ENCODE assay signal across 26 cellular contexts in the genomic region with DNA sequence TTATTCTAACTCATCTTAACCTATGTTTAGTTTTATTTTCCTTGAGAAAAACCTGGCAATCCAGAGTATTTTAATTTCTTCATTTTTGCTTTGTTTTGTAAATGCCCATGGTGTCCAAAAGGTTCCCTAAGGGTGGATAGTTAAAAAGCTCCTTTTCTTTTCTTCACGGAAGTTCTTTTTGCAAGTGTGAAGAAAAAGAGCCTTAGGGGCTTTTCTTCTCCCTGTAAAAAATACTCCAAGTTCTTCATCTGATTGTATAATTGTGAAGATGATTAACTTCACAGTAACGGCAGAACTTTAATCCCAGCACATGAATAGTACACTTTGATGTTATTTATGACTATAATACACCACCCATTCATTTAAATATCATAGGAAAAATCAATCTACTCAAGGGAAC.
"Had no signal": no experiment of that assay in that cellular context is flagged by ENCODE, and none has a peak within 500 bp of the region (broad histone marks: within the 10 kb centered on the region; RNA-seq: fewer than 3 reads in every experiment).

No MANE protein-coding gene starts in this region.

- DNase-seq: hypothalamus; islet precursor cell; left ventricle myocardium inferior; naive thymus-derived CD8-positive, alpha-beta T cell; nucleus accumbens; pancreas; posterior cingulate gyrus; retina; right cardiac atrium; stimulated activated CD4-positive, alpha-beta T cell treated with anti-CD3 and anti-CD28 coated beads, Interleukin-1b, Interleukin-23, amount 100 ng/mL, for 48 hours; stimulated activated CD4-positive, alpha-beta T cell treated with anti-CD3 and anti-CD28 coated beads, Interleukin-2, amount 100 ng/mL, for 48 hours; stimulated activated CD4-positive, alpha-beta T cell treated with anti-CD3 and anti-CD28 coated beads, Interleukin-4, amount 100 ng/mL, for 4 hours; stimulated activated CD8-positive, alpha-beta memory T cell treated with anti-CD3 and anti-CD28 coated beads, Interleukin-4, amount 100 ng/mL, for 48 hours; stimulated activated naive CD4-positive, alpha-beta T cell treated with Interleukin-2 at 50 U/mL for 16 hours; stimulated activated naive CD8-positive, alpha-beta T cell treated with anti-CD3 and anti-CD28 coated beads, Interleukin-15, amount 100 ng/mL, for 72 hours; substantia nigra; uterus had no signal

- H3K27ac ChIP-seq: left ventricle myocardium inferior, pancreas, prostate gland, skin epidermis, tibial nerve, uterus had no signal

- H3K4me1 Mint-ChIP-seq: naive thymus-derived CD8-positive, alpha-beta T cell; nephron; stimulated activated naive CD8-positive, alpha-beta T cell treated with anti-CD3 and anti-CD28 coated beads, Interleukin-15, amount 100 ng/mL, for 72 hours had no signal

- H3K9me3 ChIP-seq: left ventricle myocardium inferior, pancreas, prostate gland, tibial nerve, uterus had no signal

- H3K36me3 Mint-ChIP-seq: stimulated activated memory B cell treated with anti-CD40 and anti-IgM and Interleukin-4, amounts not matched to agents 10 μg/mL and 1 μg/mL and 100 μg/mL, for 72 hours; type B pancreatic cell had no signal

- H3K4me1 ChIP-seq: left ventricle myocardium inferior, pancreas, prostate gland, tibial nerve, uterus had no signal

- ATAC-seq: naive thymus-derived CD8-positive, alpha-beta T cell; pancreas; right cardiac atrium; sciatic nerve; stimulated activated memory B cell treated with anti-CD40 and anti-IgM and Interleukin-4, amounts not matched to agents 10 μg/mL and 1 μg/mL and 100 μg/mL, for 72 hours; stimulated activated naive CD8-positive, alpha-beta T cell treated with anti-CD3 and anti-CD28 coated beads, Interleukin-15, amount 100 ng/mL, for 72 hours had no signal

- H3K9me3 Mint-ChIP-seq: neural crest cell had no signal

- H3K4me3 ChIP-seq: left ventricle myocardium inferior, pancreas, prostate gland, skin epidermis, tibial nerve, uterus had no signal

- H3K27me3 ChIP-seq: pancreas, tibial nerve, uterus had no signal

- H3K36me3 ChIP-seq: left ventricle myocardium inferior, pancreas, prostate gland, tibial nerve, uterus had no signal

- H3K27ac Mint-ChIP-seq: memory B cell; naive thymus-derived CD8-positive, alpha-beta T cell; nephron; stimulated activated memory B cell treated with anti-CD40 and anti-IgM and Interleukin-4, amounts not matched to agents 10 μg/mL and 1 μg/mL and 100 μg/mL, for 72 hours; stimulated activated naive CD8-positive, alpha-beta T cell treated with anti-CD3 and anti-CD28 coated beads, Interleukin-15, amount 100 ng/mL, for 72 hours; type B pancreatic cell had no signal

- H3K4me3 Mint-ChIP-seq: memory B cell; naive thymus-derived CD8-positive, alpha-beta T cell; nephron; neural crest cell; stimulated activated memory B cell treated with anti-CD40 and anti-IgM and Interleukin-4, amounts not matched to agents 10 μg/mL and 1 μg/mL and 100 μg/mL, for 72 hours; stimulated activated naive CD8-positive, alpha-beta T cell treated with anti-CD3 and anti-CD28 coated beads, Interleukin-15, amount 100 ng/mL, for 72 hours; type B pancreatic cell had no signal

- H3K27me3 Mint-ChIP-seq: memory B cell; naive thymus-derived CD8-positive, alpha-beta T cell; stimulated activated memory B cell treated with anti-CD40 and anti-IgM and Interleukin-4, amounts not matched to agents 10 μg/mL and 1 μg/mL and 100 μg/mL, for 72 hours; stimulated activated naive CD8-positive, alpha-beta T cell treated with anti-CD3 and anti-CD28 coated beads, Interleukin-15, amount 100 ng/mL, for 72 hours; type B pancreatic cell had no signal
